16 cellular contexts compared by ENCODE assay signal in genomic region chr2:128367601-128368359, GRCh38. TPM values are rescaled to one million over a fixed set of nuclear protein-coding genes. Genes with fewer than 3 reads are reported as not detected.
DNase-seq lines count a peak whose midpoint lies in the region; ATAC-seq, FAIRE-seq and TF ChIP-seq lines count a peak whose summit lies in the region.
"Had no signal": no experiment of that assay in that cellular context is flagged by ENCODE, and none has a peak within 500 bp of the region (broad histone marks: within the 10 kb centered on the region; RNA-seq: fewer than 3 reads in every experiment).

No MANE protein-coding gene starts in this region.

- H3K27ac ChIP-seq in H1 (ENCODE audit: low read depth, low read length) (no peak overlapping the region), osteoblast (ENCODE audit: low read depth, low read length) (no peak overlapping the region), upper lobe of right lung (no peak overlapping the region)
- H3K27ac ChIP-seq: A549, C4-2B, SJCRH30 had no signal

- CTCF ChIA-PET in H1 (lab: Charles Lee; ENCODE audit: partially characterized antibody) = interaction anchor here (0.8 to 1.8 kb wide), 6 partner anchors 11 to 124 kb away, joined by 3 to 9 read pairs (median 4); no protein-coding TSS in a partner anchor

- H4K8ac ChIP-seq in H1 (ENCODE audit: extremely low read depth, insufficient read depth, low read length) = no peak overlapping the region; the same call in 1 of the 2 replicates

- no peak overlapping the region for H4K5ac ChIP-seq in H1 (ENCODE audit: insufficient read length, low read depth, low read length)

- no peak overlapping the region for H2AFZ ChIP-seq in H1 (ENCODE audit: low read length)
- H2AFZ ChIP-seq in osteoblast (ENCODE audit: low read length) = no peak overlapping the region

- no peak overlapping the region for H3K4me2 ChIP-seq in H1 (ENCODE audit: insufficient read depth in 1 of 2, low read depth in 2 of 2, low read length in 2 of 2)
- no peak overlapping the region for H3K4me2 ChIP-seq in osteoblast (ENCODE audit: insufficient read depth, low read length)
- H3K4me2 ChIP-seq: A549 had no signal

- no peak for FAIRE-seq in H1 (lab: Jason Lieb, UNC)
- FAIRE-seq: A549, HTR-8/SVneo had no signal

- H2BK20ac ChIP-seq in H1 (ENCODE audit: low read length) = no peak overlapping the region

- H3K27ac Mint-ChIP-seq in activated naive CD8-positive, alpha-beta T cell treated with anti-CD3 and anti-CD28 coated beads, Interleukin-2, amount 10 ng/mL, durations not matched to agents 7 days and 5 days = no peak overlapping the region
- no peak overlapping the region for H3K27ac Mint-ChIP-seq in activated naive CD8-positive, alpha-beta T cell treated with anti-CD3 and anti-CD28 coated beads, Interleukin-2, amount 50 U/mL, for 24 hours

- H3K9me3 Mint-ChIP-seq in activated naive CD8-positive, alpha-beta T cell treated with anti-CD3 and anti-CD28 coated beads, Interleukin-2, amount 10 ng/mL, durations not matched to agents 7 days and 5 days = no peaks in the 10 kb centered on the region
- no peaks in the 10 kb centered on the region for H3K9me3 Mint-ChIP-seq in activated naive CD8-positive, alpha-beta T cell treated with anti-CD3 and anti-CD28 coated beads, Interleukin-2, amount 50 U/mL, for 24 hours

- peak; percentile 11 for DNase-seq in activated naive CD8-positive, alpha-beta T cell treated with anti-CD3 and anti-CD28 coated beads, Interleukin-2, amount 10 ng/mL, durations not matched to agents 7 days and 5 days
- DNase-seq in activated naive CD8-positive, alpha-beta T cell treated with anti-CD3 and anti-CD28 coated beads, Interleukin-2, amount 50 U/mL, for 24 hours = no peak
- no peak for DNase-seq in H1 (ENCODE audit: low read depth in 1 of 2, low spot score in 2 of 2)
- peak; percentile 21 for DNase-seq in osteoblast (ENCODE audit: insufficient read length, low spot score, missing footprints)
- DNase-seq in upper lobe of right lung = peak; percentile 56
- no peak for DNase-seq in NCI-H226
- DNase-seq in NCI-H1417 (lab: John Stamatoyannopoulos, UW) = no peak
- DNase-seq: HCEC 1CT, NCI-H1048, NCI-H2107, NCI-H774 had no signal

- no peak overlapping the region for H3K23ac ChIP-seq in H1 (ENCODE audit: insufficient read length)

- H3K56ac ChIP-seq in H1 (replicated peaks; ENCODE audit: insufficient read length, low read depth, low read length) = no peak overlapping the region

- no peak overlapping the region for H3K9ac ChIP-seq in H1 (replicated peaks in 1 of 4; ENCODE audit: extremely low read depth in 1 of 4, low read depth in 3 of 4, low read length in 3 of 4)

- H3K14ac ChIP-seq in H1 (ENCODE audit: insufficient read length) = no peak overlapping the region

- peaks cover 50% of the 10 kb centered on the region for H3K27me3 Mint-ChIP-seq in activated naive CD8-positive, alpha-beta T cell treated with anti-CD3 and anti-CD28 coated beads, Interleukin-2, amount 10 ng/mL, durations not matched to agents 7 days and 5 days
- H3K27me3 Mint-ChIP-seq in activated naive CD8-positive, alpha-beta T cell treated with anti-CD3 and anti-CD28 coated beads, Interleukin-2, amount 50 U/mL, for 24 hours = peaks cover 2% of the 10 kb centered on the region

- peaks cover 0 to 24% (median 18%) of the 10 kb centered on the region in 4 experiments; a peak in 6 of 7 replicates for H3K4me1 ChIP-seq in H1 (replicated peaks in 1 of 4; ENCODE audit: control insufficient read depth in 3 of 4, insufficient read depth in 4 of 4, low read length in 3 of 4)
- peaks cover 5% of the 10 kb centered on the region for H3K4me1 ChIP-seq in osteoblast (ENCODE audit: insufficient read depth, low read length)
- H3K4me1 ChIP-seq in upper lobe of right lung = peaks cover 14% of the 10 kb centered on the region

- H2BK5ac ChIP-seq in H1 (ENCODE audit: low read depth, low read length) = peak overlapping the region; percentile 36; the same call in 1 of the 2 replicates

- no peak for TF ChIP-seq RAD21 in H1 (IDR thresholded peaks at IDR 0.05 in 1 of 2, conservative IDR thresholded peaks at IDR 0.05 in 1 of 2; ENCODE audit: low read depth in 2 of 2, low read length in 2 of 2)

- H3K4me3 Mint-ChIP-seq in activated naive CD8-positive, alpha-beta T cell treated with anti-CD3 and anti-CD28 coated beads, Interleukin-2, amount 10 ng/mL, durations not matched to agents 7 days and 5 days = no peak overlapping the region
- H3K4me3 Mint-ChIP-seq in activated naive CD8-positive, alpha-beta T cell treated with anti-CD3 and anti-CD28 coated beads, Interleukin-2, amount 50 U/mL, for 24 hours = no peak overlapping the region

- no peak overlapping the region for H2AK5ac ChIP-seq in H1 (ENCODE audit: low read depth, low read length)

- H3K36me3 Mint-ChIP-seq in activated naive CD8-positive, alpha-beta T cell treated with anti-CD3 and anti-CD28 coated beads, Interleukin-2, amount 10 ng/mL, durations not matched to agents 7 days and 5 days = no peaks in the 10 kb centered on the region
- H3K36me3 Mint-ChIP-seq in activated naive CD8-positive, alpha-beta T cell treated with anti-CD3 and anti-CD28 coated beads, Interleukin-2, amount 50 U/mL, for 24 hours (ENCODE audit: low read depth) = no peaks in the 10 kb centered on the region

- 89% methylated on average over 22 of the region's 23 CpGs; no CpG with 5 or more reads in 1 of the 2 experiments for WGBS in H1 (ENCODE audit: extremely low coverage in 1 of 2, insufficient coverage in 1 of 2, insufficient read length in 1 of 2, insufficient replicate concordance in 2 of 2, low coverage in 1 of 2, low lambda C conversion rate in 2 of 2, missing lambda C conversion rate in 1 of 2), 2 experiments

- H3K36me3 ChIP-seq in H1 (ENCODE audit: control insufficient read depth in 2 of 4, insufficient read depth in 4 of 4, low read length in 3 of 4) = no peaks in the 10 kb centered on the region
- H3K36me3 ChIP-seq in osteoblast (ENCODE audit: insufficient read depth, low read length) = no peaks in the 10 kb centered on the region
- no peaks in the 10 kb centered on the region for H3K36me3 ChIP-seq in upper lobe of right lung
- H3K36me3 ChIP-seq: SJCRH30 had no signal

- TF ChIP-seq CTCF in H1 (IDR thresholded peaks at IDR 0.05; ENCODE audit: control extremely low read depth in 1 of 3, insufficient read depth in 1 of 3, low read depth in 1 of 3, low read length in 3 of 3) (no peak), osteoblast (IDR thresholded peaks at IDR 0.05; ENCODE audit: extremely low read depth, low read depth, low read length) (no peak), upper lobe of right lung (IDR thresholded peaks at IDR 0.05) (no peak)

- no peak for TF ChIP-seq EP300 in H1 (IDR thresholded peaks at IDR 0.05; ENCODE audit: borderline replicate concordance in 1 of 2, low read depth in 2 of 2, low read length in 2 of 2)

- H3K79me1 ChIP-seq in H1 (ENCODE audit: low read depth, low read length) = no peaks in the 10 kb centered on the region

- no peaks in the 10 kb centered on the region for H3K23me2 ChIP-seq in H1 (ENCODE audit: low read depth, low read length)

- H2BK120ac ChIP-seq in H1 (replicated peaks; ENCODE audit: low read depth, low read length) = no peak overlapping the region

- H3K4me3 ChIP-seq in H1 (ENCODE audit: extremely low read depth in 1 of 4, insufficient read depth in 2 of 4, low read depth in 3 of 4, low read length in 4 of 4) (no peak overlapping the region), osteoblast (ENCODE audit: insufficient read depth, low read length) (no peak overlapping the region), upper lobe of right lung (no peak overlapping the region)
- H3K4me3 ChIP-seq: A549, SJCRH30 had no signal

- H3K9me3 ChIP-seq in H1 (ENCODE audit: insufficient read depth in 2 of 2, low read depth in 1 of 2, low read length in 1 of 2) = no peaks in the 10 kb centered on the region
- H3K9me3 ChIP-seq in osteoblast (ENCODE audit: low read depth, low read length) = no peaks in the 10 kb centered on the region
- H3K9me3 ChIP-seq in upper lobe of right lung = no peaks in the 10 kb centered on the region
- H3K9me3 ChIP-seq: A549, SJCRH30 had no signal

- no peak for TF ChIP-seq POLR2A in H1 (IDR thresholded peaks at IDR 0.05; ENCODE audit: control extremely low read depth in 1 of 2, low read depth in 2 of 2, low read length in 2 of 2)

- POLR2A ChIA-PET in activated naive CD8-positive, alpha-beta T cell treated with anti-CD3 and anti-CD28 coated beads, Interleukin-2, amount 10 ng/mL, durations not matched to agents 7 days and 5 days (lab: Charles Lee) = no interaction called here
- POLR2A ChIA-PET in H1 (lab: Charles Lee; ENCODE audit: partially characterized antibody) = no interaction called here

- H3K4me1 Mint-ChIP-seq in activated naive CD8-positive, alpha-beta T cell treated with anti-CD3 and anti-CD28 coated beads, Interleukin-2, amount 10 ng/mL, durations not matched to agents 7 days and 5 days = peaks cover 7% of the 10 kb centered on the region
- H3K4me1 Mint-ChIP-seq in activated naive CD8-positive, alpha-beta T cell treated with anti-CD3 and anti-CD28 coated beads, Interleukin-2, amount 50 U/mL, for 24 hours = peaks cover 6% of the 10 kb centered on the region

- ATAC-seq in activated naive CD8-positive, alpha-beta T cell treated with anti-CD3 and anti-CD28 coated beads, Interleukin-2, amount 10 ng/mL, durations not matched to agents 7 days and 5 days (ENCODE audit: low read depth) = no peak
- no peak for ATAC-seq in activated naive CD8-positive, alpha-beta T cell treated with anti-CD3 and anti-CD28 coated beads, Interleukin-2, amount 50 U/mL, for 24 hours
- ATAC-seq in upper lobe of right lung (no peak), GM21381 (IDR thresholded peaks at IDR 0.05; ENCODE audit: unreplicated experiment) (no peak)
- ATAC-seq: A549 had no signal

- H2BK12ac ChIP-seq in H1 (ENCODE audit: low read depth, low read length) = peak overlapping the region; percentile 64; the same call in 1 of the 2 replicates

- H3K79me2 ChIP-seq in H1 (ENCODE audit: control insufficient read depth in 1 of 2, insufficient read depth in 2 of 2, low read length in 2 of 2) = no peaks in the 10 kb centered on the region
- no peaks in the 10 kb centered on the region for H3K79me2 ChIP-seq in osteoblast (ENCODE audit: insufficient read depth, low read length)

- H4K91ac ChIP-seq in H1 (replicated peaks; ENCODE audit: insufficient read length, low read length) = peak overlapping the region; percentile 81

- intact Hi-C loops in upper lobe of right lung (cut with DNase I) = no loop called here

- H2BK15ac ChIP-seq in H1 (ENCODE audit: low read length) = no peak overlapping the region

- no peak overlapping the region for H3K4ac ChIP-seq in H1 (replicated peaks; ENCODE audit: insufficient read length, low read depth, low read length)

- H4K20me1 ChIP-seq in H1 (replicated peaks in 1 of 2; ENCODE audit: control insufficient read depth in 1 of 2, insufficient read depth in 2 of 2, low read length in 2 of 2) (no peaks in the 10 kb centered on the region), osteoblast (ENCODE audit: insufficient read depth, low read length) (no peaks in the 10 kb centered on the region)

- no peak overlapping the region for H3K18ac ChIP-seq in H1 (ENCODE audit: extremely low read depth, low read length)

- no peaks in the 10 kb centered on the region; a peak in 1 of 7 replicates for H3K27me3 ChIP-seq in H1 (replicated peaks in 1 of 4; ENCODE audit: control insufficient read depth in 3 of 4, extremely low read depth in 1 of 4, insufficient read depth in 3 of 4, low read length in 3 of 4)
- H3K27me3 ChIP-seq in osteoblast (ENCODE audit: insufficient read depth, low read length) = no peaks in the 10 kb centered on the region
- H3K27me3 ChIP-seq in upper lobe of right lung = no peaks in the 10 kb centered on the region
- H3K27me3 ChIP-seq: SJCRH30 had no signal

RNA-seq across cellular contexts. Expression of gene HS6ST1, which starts 49.1 kb away (rescaled TPM):
- total RNA-seq in activated naive CD8-positive, alpha-beta T cell treated with anti-CD3 and anti-CD28 coated beads, Interleukin-2, amount 10 ng/mL, durations not matched to agents 7 days and 5 days = 10 to 100 TPM; 10.1 to 11.4 TPM
- total RNA-seq in H1 (2021; fragmentation: NEBNext Ultra II Directional; extraction: Animal tissue kit (Norgen Biotek cat#: 25700)) = 72.8 and 74.6 TPM in 2 replicates
- 37.4 and 61.3 TPM in 2 replicates for polyA plus RNA-seq in H1 (2011; rRNA removed)
- polyA plus RNA-seq in H1 (2011; cell fraction: cytosol; rRNA removed) = 37.9 TPM
- polyA plus RNA-seq in H1 (2011; cell fraction: nucleus; rRNA removed) = 51.0 TPM
- polyA plus RNA-seq in H1 (2012, experiment 1 of 2) = 44.2 to 60.1 TPM (median 56.3 TPM) in 4 replicates
- 57.3 TPM for polyA plus RNA-seq in H1 (2012, experiment 2 of 2)
- polyA plus RNA-seq in H1 (2013, experiment 1 of 2) = 41.0 TPM
- 45.1 TPM for polyA plus RNA-seq in H1 (2013, experiment 2 of 2)
- 26.9 and 34.9 TPM in 2 replicates for polyA minus RNA-seq in H1 (2011; rRNA and poly(A)+ RNA removed)
- 49.1 TPM for polyA minus RNA-seq in H1 (2011; cell fraction: cytosol; rRNA and poly(A)+ RNA removed)
- polyA minus RNA-seq in H1 (2011; cell fraction: nucleus; rRNA and poly(A)+ RNA removed) = 74.6 TPM
- total RNA-seq in osteoblast = 16.5 and 18.8 TPM in 2 replicates
- total RNA-seq in upper lobe of right lung = 33.2 TPM

Comparison
In these comparisons a context has a peak if more than half of its experiments do, and no peak if none do; other contexts are left out.
1. DNase-seq: peak in activated naive CD8-positive, alpha-beta T cell treated with anti-CD3 and anti-CD28 coated beads, Interleukin-2, amount 10 ng/mL, durations not matched to agents 7 days and 5 days (single experiment), osteoblast (single experiment) and upper lobe of right lung (single experiment); none in activated naive CD8-positive, alpha-beta T cell treated with anti-CD3 and anti-CD28 coated beads, Interleukin-2, amount 50 U/mL, for 24 hours (single experiment), H1 (0 of 2), NCI-H226 (single experiment) and NCI-H1417 (0 of 3).